Comparison of ENCODE assay signal across 18 cellular contexts in genomic region chr12:54546511-54546910, GRCh38. TPM values are rescaled to one million over a fixed set of nuclear protein-coding genes. Genes with fewer than 3 reads are reported as not detected.
"Had no signal": no experiment of that assay in that cellular context is flagged by ENCODE, and none has a peak within 500 bp of the region (broad histone marks: within the 10 kb centered on the region; RNA-seq: fewer than 3 reads in every experiment).

No MANE protein-coding gene starts in this region.

- H3K27ac Mint-ChIP-seq: activated CD4-positive, alpha-beta memory T cell treated with anti-CD3 and anti-CD28 coated beads, Interleukin-2, amount 10 ng/mL, durations not matched to agents 7 days and 5 days; nephron progenitor cell; stimulated activated naive CD8-positive, alpha-beta T cell treated with anti-CD3 and anti-CD28 coated beads, Interleukin-15, Interleukin-2, amounts not matched to agents 100 ng/mL and 50 ng/mL, for 24 hours had no signal

- H3K9me3 Mint-ChIP-seq: activated CD4-positive, alpha-beta memory T cell treated with anti-CD3 and anti-CD28 coated beads, Interleukin-2, amount 10 ng/mL, durations not matched to agents 7 days and 5 days; nephron progenitor cell; stimulated activated naive CD8-positive, alpha-beta T cell treated with anti-CD3 and anti-CD28 coated beads, Interleukin-15, Interleukin-2, amounts not matched to agents 100 ng/mL and 50 ng/mL, for 24 hours had no signal

- ATAC-seq: left lung, mucosa of descending colon, right cardiac atrium had no signal

- H3K4me3 Mint-ChIP-seq: activated CD4-positive, alpha-beta memory T cell treated with anti-CD3 and anti-CD28 coated beads, Interleukin-2, amount 10 ng/mL, durations not matched to agents 7 days and 5 days; stimulated activated naive CD8-positive, alpha-beta T cell treated with anti-CD3 and anti-CD28 coated beads, Interleukin-15, Interleukin-2, amounts not matched to agents 100 ng/mL and 50 ng/mL, for 24 hours had no signal

- DNase-seq: activated CD4-positive, alpha-beta memory T cell treated with anti-CD3 and anti-CD28 coated beads, Interleukin-2, amount 10 ng/mL, durations not matched to agents 7 days and 5 days; activated T-cell treated with anti-CD3 and anti-CD28 coated beads, Interleukin-2, amount 50 U/mL, for 48 hours; dermis blood vessel endothelial cell; left lung; mucosa of descending colon; nephron progenitor cell; occipital lobe; right cardiac atrium; SK-N-SH; stimulated activated CD4-positive, alpha-beta T cell treated with anti-CD3 and anti-CD28 coated beads, Interleukin-15, amount 100 ng/mL, for 24 hours; stimulated activated CD4-positive, alpha-beta T cell treated with anti-CD3 and anti-CD28 coated beads, Interleukin-4, amount 100 ng/mL, for 24 hours; upper lobe of left lung; WERI-Rb-1 had no signal

RNA-seq across cellular contexts. Expression of gene PDE1B, which starts 2.9 kb away (rescaled TPM):
- total RNA-seq: dermis blood vessel endothelial cell had no signal
- polyA plus RNA-seq: keratinocyte, SK-N-SH had no signal

RNA-seq across cellular contexts. Expression of gene PPP1R1A, which starts 41.9 kb away (rescaled TPM):
- total RNA-seq: activated CD4-positive, alpha-beta memory T cell treated with anti-CD3 and anti-CD28 coated beads, Interleukin-2, amount 10 ng/mL, durations not matched to agents 7 days and 5 days; chondrocyte; T-helper 1 cell treated with Interleukin-12 subunit alpha and Interleukin-12 subunit beta and Interleukin-4 antibody, amounts not matched to agents 30 ng/mL and 1 ng/mL, for 36 hours had no signal
- polyA plus RNA-seq: keratinocyte, SK-N-SH had no signal

RNA-seq across cellular contexts. Expression of gene NCKAP1L, which starts 49.0 kb away (rescaled TPM):
- total RNA-seq: chondrocyte, dermis blood vessel endothelial cell, epithelial cell of proximal tubule had no signal
- polyA plus RNA-seq: keratinocyte had no signal
